ENCODE assay signal across 8 cellular contexts in genomic region chr2:164896634-164897033, GRCh38. TPM values are rescaled to one million over a fixed set of nuclear protein-coding genes. Genes with fewer than 3 reads are reported as not detected.
DNase-seq lines count a peak whose midpoint lies in the region; ATAC-seq and TF ChIP-seq lines count a peak whose summit lies in the region.

No MANE protein-coding gene starts in this region.

- peaks cover 9% of the 10 kb centered on the region for H3K4me1 Mint-ChIP-seq in activated CD8-positive, alpha-beta T cell treated with anti-CD3 and anti-CD28 coated beads, Interleukin-2, amount 10 ng/mL, durations not matched to agents 7 days and 5 days (ENCODE audit: low read depth)

- H3K14ac ChIP-seq in trophoblast cell (ENCODE audit: low read length) = no peak overlapping the region

- ATAC-seq in GM19395 (IDR thresholded peaks at IDR 0.05; ENCODE audit: unreplicated experiment) (peak; percentile 100), HG03175 (IDR thresholded peaks at IDR 0.05; ENCODE audit: unreplicated experiment) (peak; percentile 98)
- peak; percentile 64 for ATAC-seq in activated CD8-positive, alpha-beta T cell treated with anti-CD3 and anti-CD28 coated beads, Interleukin-2, amount 10 ng/mL, durations not matched to agents 7 days and 5 days

- no peak overlapping the region for H3K18ac ChIP-seq in trophoblast cell (ENCODE audit: low read length)

- no peak overlapping the region for H4K8ac ChIP-seq in trophoblast cell (ENCODE audit: low read depth, low read length)

- H3K9me3 Mint-ChIP-seq in activated CD8-positive, alpha-beta T cell treated with anti-CD3 and anti-CD28 coated beads, Interleukin-2, amount 10 ng/mL, durations not matched to agents 7 days and 5 days (ENCODE audit: insufficient read depth) = peaks cover 5% of the 10 kb centered on the region

- no peak overlapping the region for H2AK5ac ChIP-seq in trophoblast cell (ENCODE audit: low read length)

- no peak overlapping the region for H4K12ac ChIP-seq in trophoblast cell (ENCODE audit: low read depth, low read length)

- H3K23ac ChIP-seq in trophoblast cell (ENCODE audit: low read length) = no peak overlapping the region

- H3K4me3 Mint-ChIP-seq in activated CD8-positive, alpha-beta T cell treated with anti-CD3 and anti-CD28 coated beads, Interleukin-2, amount 10 ng/mL, durations not matched to agents 7 days and 5 days = no peak overlapping the region

- no peak overlapping the region for H3K4me3 ChIP-seq in AG10803 (ENCODE audit: low read length)
- no peak overlapping the region for H3K4me3 ChIP-seq in trophoblast cell (ENCODE audit: low read depth, low read length)

- no peaks in the 10 kb centered on the region for H3K36me3 Mint-ChIP-seq in activated CD8-positive, alpha-beta T cell treated with anti-CD3 and anti-CD28 coated beads, Interleukin-2, amount 10 ng/mL, durations not matched to agents 7 days and 5 days (ENCODE audit: low read depth)

- no CpG with 5 or more reads among the region's 1 CpG for WGBS in trophoblast cell (ENCODE audit: extremely low coverage, insufficient coverage, insufficient read length)

- no peak overlapping the region for H3K4ac ChIP-seq in trophoblast cell (ENCODE audit: low read depth, low read length)

- H3K27ac Mint-ChIP-seq in activated CD8-positive, alpha-beta T cell treated with anti-CD3 and anti-CD28 coated beads, Interleukin-2, amount 10 ng/mL, durations not matched to agents 7 days and 5 days = no peak overlapping the region

- no peak overlapping the region for H3K9ac ChIP-seq in trophoblast cell (ENCODE audit: low read length)

- POLR2A ChIA-PET in activated CD8-positive, alpha-beta T cell treated with anti-CD3 and anti-CD28 coated beads, Interleukin-2, amount 10 ng/mL, durations not matched to agents 7 days and 5 days (lab: Charles Lee) = no interaction called here
- POLR2A ChIA-PET in HEK293T (lab: Yijun Ruan, JAX) = no interaction called here

- DNase-seq in AG10803 (ENCODE audit: low read depth) (peak; percentile 25), trophoblast cell (peak; percentile 19 to 76), DMS79 treated with DMSO at 0.1 percent for 48 hours (lab: John Stamatoyannopoulos, UW) (no peak), RPMI8226 (no peak), HEK293T (ENCODE audit: extremely low spot score) (no peak)
- peak; percentile 23 for DNase-seq in activated CD8-positive, alpha-beta T cell treated with anti-CD3 and anti-CD28 coated beads, Interleukin-2, amount 10 ng/mL, durations not matched to agents 7 days and 5 days

- H3K4me2 ChIP-seq in trophoblast cell (ENCODE audit: low read length) = no peak overlapping the region

- no peaks in the 10 kb centered on the region for H3K36me3 ChIP-seq in trophoblast cell (ENCODE audit: control insufficient read depth in 1 of 2, insufficient read depth in 2 of 2, low read length in 2 of 2)

- no peaks in the 10 kb centered on the region for H3K27me3 ChIP-seq in trophoblast cell (ENCODE audit: insufficient read depth, low read length)

- H2BK120ac ChIP-seq in trophoblast cell (ENCODE audit: insufficient read depth, low read length, poor library complexity) = no peak overlapping the region

- no peak overlapping the region for H2BK5ac ChIP-seq in trophoblast cell (ENCODE audit: low read depth, low read length, poor library complexity)

- H3K79me1 ChIP-seq in trophoblast cell (ENCODE audit: low read length) = peaks cover 5% of the 10 kb centered on the region

- CTCF ChIA-PET in activated CD8-positive, alpha-beta T cell treated with anti-CD3 and anti-CD28 coated beads, Interleukin-2, amount 10 ng/mL, durations not matched to agents 7 days and 5 days (lab: Charles Lee) = no interaction called here
- CTCF ChIA-PET in HEK293T (lab: Yijun Ruan, JAX) = no interaction called here

- TF ChIP-seq CTCF in AG10803 (conservative IDR thresholded peaks at IDR 0.05; ENCODE audit: low read length) = no peak

- peaks cover 4% of the 10 kb centered on the region for H3K27me3 Mint-ChIP-seq in activated CD8-positive, alpha-beta T cell treated with anti-CD3 and anti-CD28 coated beads, Interleukin-2, amount 10 ng/mL, durations not matched to agents 7 days and 5 days (ENCODE audit: low read depth)

- H3K27ac ChIP-seq in trophoblast cell (ENCODE audit: low read depth, low read length) = no peak overlapping the region

- H3K4me1 ChIP-seq in trophoblast cell (ENCODE audit: control insufficient read depth in 1 of 2, insufficient read depth in 2 of 2, low read length in 2 of 2) = peaks cover 2 to 3% of the 10 kb centered on the region in 2 experiments

- H3K9me3 ChIP-seq in trophoblast cell (ENCODE audit: insufficient read depth, low read depth, low read length) = no peaks in the 10 kb centered on the region

- H2AFZ ChIP-seq in trophoblast cell (ENCODE audit: insufficient read depth, low read length, poor library complexity) = no peak overlapping the region

- no peak overlapping the region for H4K91ac ChIP-seq in trophoblast cell (ENCODE audit: low read depth, low read length)

- H2BK12ac ChIP-seq in trophoblast cell (ENCODE audit: low read length) = no peak overlapping the region

- H3K79me2 ChIP-seq in trophoblast cell (ENCODE audit: control insufficient read depth, insufficient read depth, low read length, poor library complexity) = no peaks in the 10 kb centered on the region

TF ChIP-seq in HEK293T, 16 proteins besides CTCF, POLR2A, EP300 and RAD21:
- no peak for TF ChIP-seq FOXK2 (IDR thresholded peaks at IDR 0.05)
- no peak for TF ChIP-seq BHLHE40 (IDR thresholded peaks at IDR 0.05; ENCODE audit: borderline replicate concordance)
- TF ChIP-seq ARNT (IDR thresholded peaks at IDR 0.05) = no peak
- no peak for TF ChIP-seq NFRKB (IDR thresholded peaks at IDR 0.05)
- TF ChIP-seq HDGF (IDR thresholded peaks at IDR 0.05; ENCODE audit: borderline replicate concordance) = no peak
- TF ChIP-seq ZNF384 (IDR thresholded peaks at IDR 0.05) = no peak
- TF ChIP-seq SP1 (IDR thresholded peaks at IDR 0.05) = no peak
- TF ChIP-seq CTBP1 (IDR thresholded peaks at IDR 0.05; ENCODE audit: borderline replicate concordance) = no peak
- no peak for TF ChIP-seq FOXA1 (IDR thresholded peaks at IDR 0.05)
- TF ChIP-seq TARDBP (IDR thresholded peaks at IDR 0.05) = no peak
- TF ChIP-seq L3MBTL2 (conservative IDR thresholded peaks at IDR 0.05) = no peak
- TF ChIP-seq LEF1 (IDR thresholded peaks at IDR 0.05; ENCODE audit: borderline replicate concordance) = no peak
- TF ChIP-seq SUZ12 (IDR thresholded peaks at IDR 0.05) = no peak
- no peak for TF ChIP-seq PKNOX1 (IDR thresholded peaks at IDR 0.05)
- TF ChIP-seq ELF4 (IDR thresholded peaks at IDR 0.05) = no peak
- no peak for TF ChIP-seq FOXM1 (IDR thresholded peaks at IDR 0.05; ENCODE audit: borderline replicate concordance)

RNA-seq across cellular contexts. Expression of gene COBLL1, which starts 55.0 kb away (rescaled TPM):
- total RNA-seq in activated CD8-positive, alpha-beta T cell treated with anti-CD3 and anti-CD28 coated beads, Interleukin-2, amount 10 ng/mL, durations not matched to agents 7 days and 5 days = not detected
- polyA plus RNA-seq in trophoblast cell (2013) = 140 and 143 TPM in 2 replicates

RNA-seq across cellular contexts. Expression of gene SLC38A11, which starts 58.7 kb away (rescaled TPM):
- total RNA-seq in activated CD8-positive, alpha-beta T cell treated with anti-CD3 and anti-CD28 coated beads, Interleukin-2, amount 10 ng/mL, durations not matched to agents 7 days and 5 days = not detected
- polyA plus RNA-seq in trophoblast cell (2013) = 0.04 and 0.05 TPM in 2 replicates

Comparison
In these comparisons a context has a peak if more than half of its experiments do, and no peak if none do; other contexts are left out.
1. DNase-seq: peak in AG10803 (single experiment), activated CD8-positive, alpha-beta T cell treated with anti-CD3 and anti-CD28 coated beads, Interleukin-2, amount 10 ng/mL, durations not matched to agents 7 days and 5 days (single experiment) and trophoblast cell (2 of 2); none in DMS79 treated with DMSO at 0.1 percent for 48 hours (single experiment), RPMI8226 (single experiment) and HEK293T (single experiment).
2. Peak in every context shown above with its lines, with median percentiles within 50 percentile points of each other: ATAC-seq.